12 cellular contexts compared by ENCODE assay signal in genomic region chr3:78497025-78497424, GRCh38.
DNase-seq lines count a peak whose midpoint lies in the region; ATAC-seq lines count a peak whose summit lies in the region.
"Had no signal": no experiment of that assay in that cellular context is flagged by ENCODE, and none has a peak within 500 bp of the region (broad histone marks: within the 10 kb centered on the region; RNA-seq: fewer than 3 reads in every experiment).

No MANE protein-coding gene starts in this region.

- DNase-seq in DMS53 (lab: John Stamatoyannopoulos, UW) (peak; percentile 53), DMS53 treated with DMSO at 0.1 percent for 48 hours (lab: John Stamatoyannopoulos, UW; ENCODE audit: unreplicated experiment) (no peak), NCI-H2171 (lab: John Stamatoyannopoulos, UW) (peak; percentile 18), cerebellar nuclear complex (lab: John Stamatoyannopoulos, UW) (peak; percentile 22), retina (peak; percentile 60)
- DNase-seq in effector CD8-positive, alpha-beta T cell (lab: John Stamatoyannopoulos, UW), result no peak
- DNase-seq: activated CD4-positive, alpha-beta T cell treated with anti-CD3 and anti-CD28 coated beads, Interleukin-2, amount 50 U/mL, for 1 hour; naive thymus-derived CD4-positive, alpha-beta T cell; PC-9 had no signal

- ATAC-seq in GM18511 (IDR thresholded peaks at IDR 0.05; ENCODE audit: unreplicated experiment) (no peak), GM19455 (IDR thresholded peaks at IDR 0.05; ENCODE audit: unreplicated experiment) (no peak)
- ATAC-seq: activated T-helper 17 cell treated with anti-CD3 and anti-CD28 coated beads, Interleukin-2, amount 50 U/mL, for 72 hours; naive thymus-derived CD4-positive, alpha-beta T cell had no signal

Comparison
In these comparisons a context has a peak if more than half of its experiments do, and no peak if none do; other contexts are left out.
1. DNase-seq: peak in DMS53 (single experiment), NCI-H2171 (single experiment), cerebellar nuclear complex (2 of 2) and retina (single experiment); none in DMS53 treated with DMSO at 0.1 percent for 48 hours (single experiment) and effector CD8-positive, alpha-beta T cell (single experiment).